In genomic region chr7:87785368-87785995, GRCh38 we compare ENCODE assay signal across 21 cellular contexts.
"Had no signal": no experiment of that assay in that cellular context is flagged by ENCODE, and none has a peak within 500 bp of the region (broad histone marks: within the 10 kb centered on the region; RNA-seq: fewer than 3 reads in every experiment).

No MANE protein-coding gene starts in this region.

- DNase-seq: activated CD4-positive, alpha-beta T cell treated with anti-CD3 and anti-CD28 coated beads for 36 hours; activated CD4-positive, CD25-positive, alpha-beta regulatory T cell; activated CD8-positive, alpha-beta memory T cell treated with anti-CD3 and anti-CD28 coated beads, Interleukin-2, amount 10 ng/mL, durations not matched to agents 7 days and 5 days; activated CD8-positive, alpha-beta T cell treated with anti-CD3 and anti-CD28 coated beads, Interleukin-2, amount 10 ng/mL, durations not matched to agents 7 days and 5 days; activated T-cell treated with anti-CD3 and anti-CD28 coated beads, Interleukin-2, amount 50 U/mL, for 48 hours; adrenal gland; dorsolateral prefrontal cortex; effector memory CD8-positive, alpha-beta T cell; head of caudate nucleus; hippocampal formation; immature natural killer cell; kidney; left colon; mammary epithelial cell; naive B cell; spleen; stimulated activated naive CD8-positive, alpha-beta T cell treated with anti-CD3 and anti-CD28 coated beads, Interleukin-15, Interleukin-2, amounts not matched to agents 100 U/mL and 50 U/mL, for 24 hours; upper lobe of left lung had no signal

- FAIRE-seq: kidney had no signal

- H3K4me1 ChIP-seq: adrenal gland, ascending aorta, spleen, upper lobe of left lung had no signal

- H3K9me3 ChIP-seq: adrenal gland, ascending aorta, spleen, upper lobe of left lung had no signal

- H3K27me3 ChIP-seq: adrenal gland, ascending aorta, cardiac muscle cell, dorsolateral prefrontal cortex, spleen, upper lobe of left lung had no signal

- H3K36me3 ChIP-seq: adrenal gland, ascending aorta, cardiac muscle cell, spleen, upper lobe of left lung had no signal

- H3K27ac ChIP-seq: adrenal gland, ascending aorta, cardiac muscle cell, coronary artery, dorsolateral prefrontal cortex, spleen, upper lobe of left lung had no signal

- H3K4me3 ChIP-seq: adrenal gland, ascending aorta, cardiac muscle cell, coronary artery, dorsolateral prefrontal cortex, spleen, upper lobe of left lung had no signal
